ENCODE assay signal across 19 cellular contexts in the genomic region with DNA sequence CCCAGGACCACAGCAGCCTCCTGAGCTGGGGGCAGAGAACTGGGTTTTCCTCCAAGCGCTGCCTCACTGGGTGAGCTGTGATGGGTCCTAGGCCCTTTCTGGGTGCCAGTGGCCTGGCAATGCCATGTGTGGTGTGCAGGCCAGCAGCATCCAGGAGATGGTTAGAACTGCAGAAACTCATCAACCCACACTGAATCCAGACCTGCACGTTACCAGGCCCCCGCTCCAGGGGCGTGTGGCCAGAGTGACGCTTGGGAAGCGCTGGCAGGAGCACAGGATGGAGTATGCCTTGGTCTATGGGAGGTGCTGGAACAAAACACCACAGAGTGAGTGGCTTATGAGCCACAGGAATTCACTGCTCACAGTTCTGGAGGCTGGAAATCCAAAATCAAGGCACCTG.
"Had no signal": no experiment of that assay in that cellular context is flagged by ENCODE, and none has a peak within 500 bp of the region (broad histone marks: within the 10 kb centered on the region; RNA-seq: fewer than 3 reads in every experiment).

No MANE protein-coding gene starts in this region.

- H3K27ac Mint-ChIP-seq: mesothelial cell of epicardium, naive B cell had no signal

- H3K9me3 ChIP-seq: lower lobe of right lung, mucosa of descending colon had no signal

- H3K27me3 ChIP-seq: esophagus muscularis mucosa, foreskin keratinocyte, heart right ventricle, left lung had no signal

- H3K36me3 ChIP-seq: esophagus muscularis mucosa, heart right ventricle, left lung, lower lobe of right lung had no signal

- H3K4me1 Mint-ChIP-seq: naive B cell had no signal

- DNase-seq: dermis blood vessel endothelial cell; dorsolateral prefrontal cortex; effector CD4-positive, alpha-beta T cell; effector memory CD4-positive, alpha-beta T cell; foreskin keratinocyte; glutamatergic neuron; head of caudate nucleus; heart right ventricle; hippocampal formation; left cardiac atrium; left lung; left ventricle myocardium superior; lower lobe of right lung; mesenchymal stem cell; mucosa of descending colon; naive B cell had no signal

- H3K36me3 Mint-ChIP-seq: naive B cell had no signal

- ATAC-seq: foreskin keratinocyte, left cardiac atrium, left lung, left ventricle myocardium superior, lower lobe of right lung, mucosa of descending colon had no signal

- H3K27ac ChIP-seq: coronary artery, dorsolateral prefrontal cortex, esophagus muscularis mucosa, foreskin keratinocyte, heart right ventricle, left lung, lower lobe of right lung had no signal

- H3K4me1 ChIP-seq: esophagus muscularis mucosa, foreskin keratinocyte, heart right ventricle, left lung, lower lobe of right lung had no signal

- H3K4me3 ChIP-seq: coronary artery, dorsolateral prefrontal cortex, esophagus muscularis mucosa, heart right ventricle, left lung, lower lobe of right lung, mucosa of descending colon had no signal

- H3K4me3 Mint-ChIP-seq: mesothelial cell of epicardium, naive B cell had no signal
